11 cellular contexts compared by ENCODE assay signal in the genomic region with DNA sequence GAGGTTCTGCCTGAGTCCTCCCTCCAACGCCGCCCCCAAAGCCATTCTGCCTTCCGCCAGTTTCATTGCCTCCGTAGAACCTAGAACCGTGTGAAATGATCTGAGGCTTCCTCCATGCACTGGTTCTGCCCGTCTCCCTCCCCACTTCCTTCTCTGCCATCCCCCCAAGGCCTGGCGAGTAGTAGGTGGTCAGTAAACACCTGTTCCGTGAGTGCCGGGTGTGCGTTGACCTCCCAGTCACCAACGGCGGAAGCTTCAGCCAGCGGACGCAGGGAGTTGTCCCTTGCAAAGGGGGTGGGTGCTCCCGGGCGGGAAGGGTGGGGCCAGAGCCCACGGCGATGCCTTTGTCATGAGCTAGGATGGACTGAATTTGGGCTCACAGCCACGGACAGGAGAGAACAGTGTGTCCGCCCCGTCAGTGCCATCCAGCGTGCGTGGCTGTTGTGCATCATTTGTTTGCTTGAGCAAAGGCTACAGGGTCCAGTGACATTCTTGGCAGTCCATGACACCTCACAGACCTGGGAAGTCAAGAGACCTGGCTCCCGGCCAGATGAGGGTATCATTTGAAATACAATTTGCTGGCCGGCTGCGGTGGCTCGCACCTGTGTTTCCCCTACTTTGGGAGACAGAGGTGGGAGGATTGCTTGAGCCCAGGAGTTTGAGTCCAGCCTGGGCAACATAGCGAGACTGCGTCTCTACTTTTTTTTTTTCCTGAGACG. TPM values are rescaled to one million over a fixed set of nuclear protein-coding genes. Genes with fewer than 3 reads are reported as not detected.
DNase-seq lines count a peak whose midpoint lies in the region; ATAC-seq and TF ChIP-seq lines count a peak whose summit lies in the region.
"Had no signal": no experiment of that assay in that cellular context is flagged by ENCODE, and none has a peak within 500 bp of the region (broad histone marks: within the 10 kb centered on the region; RNA-seq: fewer than 3 reads in every experiment).

No MANE protein-coding gene starts in this region.

- no peak overlapping the region for H3K27ac Mint-ChIP-seq in T-helper 2 cell treated with Interferon-gamma antibody and Interleukin-4, amounts not matched to agents 5 μg/mL and 100 μg/mL, for 36 hours
- H3K27ac Mint-ChIP-seq: activated T-helper 17 cell treated with anti-CD3 and anti-CD28 coated beads, Interleukin-2, amount 50 U/mL, for 72 hours had no signal

- no peak for TF ChIP-seq POLR2A in tibial nerve (IDR thresholded peaks at IDR 0.05)

- ATAC-seq in esophagus mucosa, result peak; percentile 27
- ATAC-seq: activated T-helper 17 cell treated with anti-CD3 and anti-CD28 coated beads, Interleukin-2, amount 50 U/mL, for 72 hours had no signal

- H3K36me3 Mint-ChIP-seq in T-helper 2 cell treated with Interferon-gamma antibody and Interleukin-4, amounts not matched to agents 5 μg/mL and 100 μg/mL, for 36 hours (ENCODE audit: low read depth), result no peaks in the 10 kb centered on the region

- H3K27me3 Mint-ChIP-seq in T-helper 2 cell treated with Interferon-gamma antibody and Interleukin-4, amounts not matched to agents 5 μg/mL and 100 μg/mL, for 36 hours (ENCODE audit: low read depth), result no peaks in the 10 kb centered on the region
- H3K27me3 Mint-ChIP-seq: activated T-helper 17 cell treated with anti-CD3 and anti-CD28 coated beads, Interleukin-2, amount 50 U/mL, for 72 hours had no signal

- H3K27me3 ChIP-seq in tibial nerve, result no peaks in the 10 kb centered on the region

- DNase-seq in DMS153 (lab: John Stamatoyannopoulos, UW) (peak; percentile 8), DMS153 treated with DMSO at 0.1 percent for 48 hours (lab: John Stamatoyannopoulos, UW; ENCODE audit: unreplicated experiment) (no peak), mucosa of gallbladder (ENCODE audit: low spot score) (peak; percentile 74), tibial nerve (ENCODE audit: low spot score in 2 of 2) (peak; percentile 47 to 61), glomerular visceral epithelial cell (ENCODE audit: extremely low spot score) (no peak), SK-N-DZ (ENCODE audit: low spot score) (no peak)
- DNase-seq in T-helper 2 cell treated with Interferon-gamma antibody and Interleukin-4, amounts not matched to agents 5 μg/mL and 100 μg/mL, for 36 hours (ENCODE audit: low spot score), result no peak
- DNase-seq: EL had no signal

- H3K27ac ChIP-seq in tibial nerve, result peak overlapping the region; percentile 73 to 100 (median 90)
- H3K27ac ChIP-seq: 22Rv1 had no signal

- H3K4me1 Mint-ChIP-seq in T-helper 2 cell treated with Interferon-gamma antibody and Interleukin-4, amounts not matched to agents 5 μg/mL and 100 μg/mL, for 36 hours (ENCODE audit: low read depth), result no peaks in the 10 kb centered on the region

- H3K36me3 ChIP-seq in tibial nerve, result peaks cover 0 to 7% (median 0%) of the 10 kb centered on the region in 3 donors

- no peak for TF ChIP-seq CTCF in tibial nerve (IDR thresholded peaks at IDR 0.05)

- peaks cover 0 to 78% (median 27%) of the 10 kb centered on the region in 4 donors for H3K4me1 ChIP-seq in tibial nerve

- H3K9me3 ChIP-seq in tibial nerve, result no peaks in the 10 kb centered on the region

- WGBS in tibial nerve, 2 donors, result 45 to 61% methylated on average over 21 to 30 of the region's 30 CpGs

- H3K4me3 ChIP-seq in tibial nerve, result peak overlapping the region in 2 of 4 donors; percentile 6 to 28

- peak in 1 of 2 donors; percentile 43 for TF ChIP-seq EP300 in tibial nerve (IDR thresholded peaks at IDR 0.05)

- H3K9me3 Mint-ChIP-seq in T-helper 2 cell treated with Interferon-gamma antibody and Interleukin-4, amounts not matched to agents 5 μg/mL and 100 μg/mL, for 36 hours, result no peaks in the 10 kb centered on the region
- H3K9me3 Mint-ChIP-seq: activated T-helper 17 cell treated with anti-CD3 and anti-CD28 coated beads, Interleukin-2, amount 50 U/mL, for 72 hours had no signal

- no peak overlapping the region for H3K4me3 Mint-ChIP-seq in T-helper 2 cell treated with Interferon-gamma antibody and Interleukin-4, amounts not matched to agents 5 μg/mL and 100 μg/mL, for 36 hours
- H3K4me3 Mint-ChIP-seq: activated T-helper 17 cell treated with anti-CD3 and anti-CD28 coated beads, Interleukin-2, amount 50 U/mL, for 72 hours had no signal

RNA-seq across cellular contexts. Expression of gene NFIC, which starts 43.1 kb away (rescaled TPM):
- total RNA-seq in esophagus mucosa (68.2 TPM), mucosa of gallbladder (254 TPM), tibial nerve (100 to 1,000 TPM; 138 to 200 (median 160) TPM)
- 3.0 and 3.3 TPM in 2 replicates for polyA plus RNA-seq in SK-N-DZ (2014; cell fraction: cytosol; rRNA removed)
- polyA plus RNA-seq in SK-N-DZ (2014; cell fraction: nucleus; rRNA removed), result 1.5 and 2.7 TPM in 2 replicates

Comparison
In these comparisons a context has a peak if more than half of its experiments do, and no peak if none do; other contexts are left out.
1. DNase-seq: peak in DMS153 (single experiment), mucosa of gallbladder (single experiment) and tibial nerve (2 of 2); none in DMS153 treated with DMSO at 0.1 percent for 48 hours (single experiment), glomerular visceral epithelial cell (single experiment), T-helper 2 cell treated with Interferon-gamma antibody and Interleukin-4, amounts not matched to agents 5 μg/mL and 100 μg/mL, for 36 hours (single experiment) and SK-N-DZ (single experiment).